Comparison of ENCODE assay signal across 1 cellular context in the genomic region with DNA sequence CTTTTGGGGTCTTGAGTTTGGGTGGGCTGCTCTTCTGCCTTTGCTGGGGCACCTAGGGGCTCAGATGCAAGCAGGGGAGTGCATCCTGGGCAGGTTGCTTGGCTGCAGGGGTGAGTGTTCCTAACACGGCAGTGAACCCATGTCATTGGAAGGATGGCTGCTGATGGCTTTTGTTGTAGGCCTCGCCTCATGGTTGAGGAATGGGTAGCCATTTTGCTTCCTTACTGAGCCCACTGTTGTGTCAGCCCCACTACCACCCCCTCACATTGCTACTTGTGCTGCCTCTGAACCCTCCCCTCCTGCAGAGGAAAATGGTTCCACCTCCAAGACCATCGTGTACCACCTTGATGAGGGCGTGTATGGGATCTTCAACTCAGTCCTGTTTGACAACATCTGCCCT.
TF ChIP-seq lines count a peak whose summit lies in the region.

No MANE protein-coding gene starts in this region.

TF ChIP-seq in IMR-90, 13 proteins besides CTCF, POLR2A, EP300 and RAD21:
- TF ChIP-seq RCOR1 (IDR thresholded peaks at IDR 0.05; ENCODE audit: insufficient replicate concordance, low read length) (no peak), MXI1 (IDR thresholded peaks at IDR 0.05; ENCODE audit: borderline replicate concordance, low read depth, low read length) (no peak), MAFK (IDR thresholded peaks at IDR 0.05; ENCODE audit: low read depth, low read length) (no peak), BHLHE40 (IDR thresholded peaks at IDR 0.05; ENCODE audit: low read depth, low read length) (no peak), SMC3 (IDR thresholded peaks at IDR 0.05; ENCODE audit: low read depth, low read length) (no peak), FOS (IDR thresholded peaks at IDR 0.05; ENCODE audit: low read depth, low read length) (no peak), NFE2L2 (IDR thresholded peaks at IDR 0.05; ENCODE audit: low read depth, low read length) (no peak), RFX5 (IDR thresholded peaks at IDR 0.05; ENCODE audit: low read depth, low read length) (no peak), CHD1 (IDR thresholded peaks at IDR 0.05; ENCODE audit: low read depth, low read length) (no peak), MAZ (IDR thresholded peaks at IDR 0.05; ENCODE audit: borderline replicate concordance, low read depth, low read length) (no peak), CEBPB (IDR thresholded peaks at IDR 0.05; ENCODE audit: low read depth, low read length) (no peak)
- TF ChIP-seq, protein P1, sequence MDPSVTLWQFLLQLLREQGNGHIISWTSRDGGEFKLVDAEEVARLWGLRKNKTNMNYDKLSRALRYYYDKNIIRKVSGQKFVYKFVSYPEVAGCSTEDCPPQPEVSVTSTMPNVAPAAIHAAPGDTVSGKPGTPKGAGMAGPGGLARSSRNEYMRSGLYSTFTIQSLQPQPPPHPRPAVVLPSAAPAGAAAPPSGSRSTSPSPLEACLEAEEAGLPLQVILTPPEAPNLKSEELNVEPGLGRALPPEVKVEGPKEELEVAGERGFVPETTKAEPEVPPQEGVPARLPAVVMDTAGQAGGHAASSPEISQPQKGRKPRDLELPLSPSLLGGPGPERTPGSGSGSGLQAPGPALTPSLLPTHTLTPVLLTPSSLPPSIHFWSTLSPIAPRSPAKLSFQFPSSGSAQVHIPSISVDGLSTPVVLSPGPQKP (IDR thresholded peaks at IDR 0.05; ENCODE audit: borderline replicate concordance, low read depth, low read length): no peak
- TF ChIP-seq, protein P2, sequence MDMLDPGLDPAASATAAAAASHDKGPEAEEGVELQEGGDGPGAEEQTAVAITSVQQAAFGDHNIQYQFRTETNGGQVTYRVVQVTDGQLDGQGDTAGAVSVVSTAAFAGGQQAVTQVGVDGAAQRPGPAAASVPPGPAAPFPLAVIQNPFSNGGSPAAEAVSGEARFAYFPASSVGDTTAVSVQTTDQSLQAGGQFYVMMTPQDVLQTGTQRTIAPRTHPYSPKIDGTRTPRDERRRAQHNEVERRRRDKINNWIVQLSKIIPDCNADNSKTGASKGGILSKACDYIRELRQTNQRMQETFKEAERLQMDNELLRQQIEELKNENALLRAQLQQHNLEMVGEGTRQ (IDR thresholded peaks at IDR 0.05; ENCODE audit: low read depth, low read length): no peak
